ENCODE assay signal across 19 cellular contexts in genomic region chr2:132605236-132606180, GRCh38.
DNase-seq lines count a peak whose midpoint lies in the region; ATAC-seq, FAIRE-seq and TF ChIP-seq lines count a peak whose summit lies in the region.
"Had no signal": no experiment of that assay in that cellular context is flagged by ENCODE, and none has a peak within 500 bp of the region (broad histone marks: within the 10 kb centered on the region; RNA-seq: fewer than 3 reads in every experiment).

No MANE protein-coding gene starts in this region.

- peak; percentile 94 for FAIRE-seq in bronchial epithelial cell (lab: Jason Lieb, UNC)
- FAIRE-seq: A549, D721Med, G401.6, GM12891, HepG2 had no signal

- H3K4me1 ChIP-seq in Karpas-422 (ENCODE audit: low read length) (peaks cover 9% of the 10 kb centered on the region), mesendoderm (ENCODE audit: control insufficient read depth, low read depth, low read length) (peaks cover 11% of the 10 kb centered on the region), upper lobe of right lung (no peaks in the 10 kb centered on the region)
- H3K4me1 ChIP-seq: A549 had no signal

- no peak overlapping the region for H3K9ac ChIP-seq in Karpas-422 (ENCODE audit: low read length)
- no peak overlapping the region for H3K9ac ChIP-seq in mesendoderm (ENCODE audit: low read length)

- ATAC-seq in GM19328 (IDR thresholded peaks at IDR 0.05; ENCODE audit: unreplicated experiment), result no peak
- ATAC-seq in HG02798 (IDR thresholded peaks at IDR 0.05; ENCODE audit: poor library complexity, unreplicated experiment), result no peak
- no peak for ATAC-seq in upper lobe of right lung
- ATAC-seq: A549; CD8-positive, alpha-beta T cell; HepG2 had no signal

- H3K4ac ChIP-seq in mesendoderm (ENCODE audit: low read depth, low read length), result no peak overlapping the region

- no peak overlapping the region for H2BK15ac ChIP-seq in mesendoderm (replicated peaks; ENCODE audit: low read depth)

- intact Hi-C loops in upper lobe of right lung (cut with DNase I), result no loop called here

- H3K27me3 ChIP-seq in Karpas-422 (ENCODE audit: low read length), result no peaks in the 10 kb centered on the region
- H3K27me3 ChIP-seq in bronchial epithelial cell (ENCODE audit: control insufficient read depth, insufficient read depth, low read length), result no peaks in the 10 kb centered on the region
- no peaks in the 10 kb centered on the region for H3K27me3 ChIP-seq in mesendoderm (ENCODE audit: insufficient read depth, low read length, poor library complexity)
- no peaks in the 10 kb centered on the region for H3K27me3 ChIP-seq in upper lobe of right lung

- H4K8ac ChIP-seq in mesendoderm (ENCODE audit: low read depth, low read length), result no peak overlapping the region

- H3K4me3 ChIP-seq in Karpas-422 (ENCODE audit: low read length) (no peak overlapping the region), bronchial epithelial cell (ENCODE audit: low read depth, low read length) (no peak overlapping the region), mesendoderm (ENCODE audit: low read length) (no peak overlapping the region), upper lobe of right lung (no peak overlapping the region)
- H3K4me3 ChIP-seq: A549 had no signal

- H3K18ac ChIP-seq in mesendoderm (ENCODE audit: low read length), result no peak overlapping the region

- H3K79me1 ChIP-seq in mesendoderm (ENCODE audit: low read length), result no peaks in the 10 kb centered on the region

- H4K20me1 ChIP-seq in Karpas-422 (ENCODE audit: insufficient read depth, low read depth, low read length), result no peaks in the 10 kb centered on the region

- no peak for TF ChIP-seq CTCF in bronchial epithelial cell (IDR thresholded peaks at IDR 0.05; ENCODE audit: insufficient read depth, low read length, severe bottlenecking)
- TF ChIP-seq CTCF in upper lobe of right lung (IDR thresholded peaks at IDR 0.05), result no peak

- H2BK120ac ChIP-seq in mesendoderm (ENCODE audit: low read depth, low read length), result no peak overlapping the region

- H3K9me3 ChIP-seq in Karpas-422 (ENCODE audit: low read length), result no peaks in the 10 kb centered on the region
- H3K9me3 ChIP-seq in upper lobe of right lung, result no peaks in the 10 kb centered on the region
- H3K9me3 ChIP-seq: A549 had no signal

- H2BK5ac ChIP-seq in mesendoderm (ENCODE audit: low read length), result peak overlapping the region; percentile 18

- H3K9me2 ChIP-seq in Karpas-422 (replicated peaks; ENCODE audit: insufficient read depth, low read length), result no peaks in the 10 kb centered on the region

- H3K36me3 ChIP-seq in Karpas-422 (ENCODE audit: insufficient read depth, low read length) (no peaks in the 10 kb centered on the region), bronchial epithelial cell (ENCODE audit: control insufficient read depth, insufficient read depth, low read length) (no peaks in the 10 kb centered on the region), mesendoderm (ENCODE audit: control insufficient read depth, insufficient read depth, low read length) (no peaks in the 10 kb centered on the region), upper lobe of right lung (no peaks in the 10 kb centered on the region)

- peak overlapping the region; percentile 18 for H3K4me2 ChIP-seq in Karpas-422 (ENCODE audit: low read depth, low read length, poor library complexity, severe bottlenecking)
- no peak overlapping the region for H3K4me2 ChIP-seq in mesendoderm (ENCODE audit: low read length)
- H3K4me2 ChIP-seq: A549 had no signal

- no peak overlapping the region for H4K5ac ChIP-seq in mesendoderm (ENCODE audit: low read length)

- H3K79me2 ChIP-seq in Karpas-422 (ENCODE audit: low read length) (no peaks in the 10 kb centered on the region), mesendoderm (ENCODE audit: control insufficient read depth, insufficient read depth, low read length) (no peaks in the 10 kb centered on the region)

- no peak overlapping the region for H3K56ac ChIP-seq in mesendoderm (ENCODE audit: low read length)

- no peak overlapping the region for H2AK5ac ChIP-seq in mesendoderm (ENCODE audit: low read length)

- WGBS in mesendoderm (ENCODE audit: extremely low coverage, insufficient coverage, low lambda C conversion rate), result no CpG with 5 or more reads among the region's 14 CpGs

- H3K27ac ChIP-seq in Karpas-422 (ENCODE audit: low read length), result no peak overlapping the region
- H3K27ac ChIP-seq in mesendoderm (ENCODE audit: low read depth, low read length), result no peak overlapping the region
- H3K27ac ChIP-seq in upper lobe of right lung, result no peak overlapping the region
- H3K27ac ChIP-seq: A549 had no signal

- no peak overlapping the region for H2AFZ ChIP-seq in Karpas-422 (ENCODE audit: low read length)

- no peak overlapping the region for H3K23ac ChIP-seq in mesendoderm (ENCODE audit: low read length)

- DNase-seq in Karpas-422 (peak; percentile 42), bronchial epithelial cell (ENCODE audit: low read depth) (no peak), mesendoderm (peak; percentile 51), retina (peak; percentile 65), upper lobe of right lung (no peak)
- no peak for DNase-seq in stimulated activated CD4-positive, alpha-beta T cell treated with anti-CD3 and anti-CD28 coated beads, Interleukin-4, amount 100 ng/mL, for 24 hours
- DNase-seq: COR-L47, DMS153, DMS79 treated with DMSO at 0.1 percent for 48 hours, EL, H7 had no signal

Comparison
In these comparisons a context has a peak if more than half of its experiments do, and no peak if none do; other contexts are left out.
1. DNase-seq: peak in Karpas-422 (single experiment), mesendoderm (single experiment) and retina (single experiment); none in bronchial epithelial cell (single experiment), stimulated activated CD4-positive, alpha-beta T cell treated with anti-CD3 and anti-CD28 coated beads, Interleukin-4, amount 100 ng/mL, for 24 hours (single experiment) and upper lobe of right lung (single experiment).